In genomic region chr7:101244385-101245146, GRCh38 we compare ENCODE assay signal across 8 cellular contexts. TPM values are rescaled to one million over a fixed set of nuclear protein-coding genes. Genes with fewer than 3 reads are reported as not detected.
A peak's percentile ranks its signal among the peaks of the same experiment; 100 is the strongest.
DNase-seq lines count a peak whose midpoint lies in the region; ATAC-seq and TF ChIP-seq lines count a peak whose summit lies in the region.

TSS of gene FIS1 (minus strand) at chr7:101245081. CDS start at chr7:101245004, 77 bp downstream.

- H3K4me1 ChIP-seq in CD4-positive, CD25-positive, alpha-beta regulatory T cell (ENCODE audit: control insufficient read depth, insufficient read depth, low read length, poor library complexity, severe bottlenecking): peaks cover 25% of the 10 kb centered on the region

- ATAC-seq in CD4-positive, CD25-positive, alpha-beta regulatory T cell (ENCODE audit: low read depth in 2 of 2): peak; percentile 96 to 97
- ATAC-seq in GM19395 (IDR thresholded peaks at IDR 0.05; ENCODE audit: unreplicated experiment): peak; percentile 94
- peak; percentile 75 for ATAC-seq in HG03565 (IDR thresholded peaks at IDR 0.05; ENCODE audit: unreplicated experiment)

- 0% methylated on average over 26 to 29 of the region's 45 CpGs for WGBS in lower leg skin, 2 donors

- peak within 1 kb of the TSS; percentile 98 for H3K27ac Mint-ChIP-seq in CD4-positive, CD25-positive, alpha-beta regulatory T cell

- peaks cover 10% of the 10 kb centered on the region for H3K36me3 Mint-ChIP-seq in CD4-positive, CD25-positive, alpha-beta regulatory T cell

- intact Hi-C loops in lower leg skin (cut with DNase I; ENCODE audit: low total_unique reads): no loop called here

- no peaks in the 10 kb centered on the region for H3K9me3 ChIP-seq in CD4-positive, CD25-positive, alpha-beta regulatory T cell (ENCODE audit: control insufficient read depth in 2 of 2, low read length in 2 of 2)

- no peaks in the 10 kb centered on the region for H3K27me3 Mint-ChIP-seq in CD4-positive, CD25-positive, alpha-beta regulatory T cell

- no peak for TF ChIP-seq POLR2A in lower leg skin (IDR thresholded peaks at IDR 0.05)

- peak within 1 kb of the TSS; percentile 94 for H3K4me3 ChIP-seq in CD4-positive, CD25-positive, alpha-beta regulatory T cell (ENCODE audit: low read depth, low read length)
- H3K4me3 ChIP-seq in lower leg skin (ENCODE audit: low read depth, poor library complexity, severe bottlenecking): peak within 1 kb of the TSS; percentile 67

- peak within 1 kb of the TSS; percentile 92 to 99 (median 96) for H3K4me3 Mint-ChIP-seq in CD4-positive, CD25-positive, alpha-beta regulatory T cell

- peak within 1 kb of the TSS; percentile 91 for H3K27ac ChIP-seq in CD4-positive, CD25-positive, alpha-beta regulatory T cell (ENCODE audit: insufficient read depth, low read length, poor library complexity, severe bottlenecking)

- peaks cover 4 to 48% (median 17%) of the 10 kb centered on the region in 4 donors for H3K4me1 Mint-ChIP-seq in CD4-positive, CD25-positive, alpha-beta regulatory T cell

- no peak for TF ChIP-seq CTCF in lower leg skin (IDR thresholded peaks at IDR 0.05)

- peak; percentile 88 to 96 (median 95) for DNase-seq in CD4-positive, CD25-positive, alpha-beta regulatory T cell
- DNase-seq in NCI-H774 (lab: John Stamatoyannopoulos, UW) (peak; percentile 89), dermis microvascular lymphatic vessel endothelial cell (ENCODE audit: low read depth in 2 of 2) (peak; percentile 76 to 92), lower leg skin (ENCODE audit: low spot score in 2 of 2) (peak; percentile 90 to 98)
- DNase-seq in activated CD4-positive, alpha-beta T cell treated with anti-CD3 and anti-CD28 coated beads, Interleukin-2, amount 50 U/mL, for 48 hours: peak; percentile 94 to 95
- peak; percentile 89 to 94 for DNase-seq in stimulated activated CD4-positive, alpha-beta T cell treated with anti-CD3 and anti-CD28 coated beads, Interleukin-4, amount 100 ng/mL, for 48 hours (ENCODE audit: low read depth in 2 of 2)

- H3K36me3 ChIP-seq in CD4-positive, CD25-positive, alpha-beta regulatory T cell (ENCODE audit: control insufficient read depth, insufficient read depth, low read length): peaks cover 14% of the 10 kb centered on the region

- H3K27me3 ChIP-seq in CD4-positive, CD25-positive, alpha-beta regulatory T cell (ENCODE audit: control insufficient read depth, insufficient read depth, low read length): no peaks in the 10 kb centered on the region

- H3K9me3 Mint-ChIP-seq in CD4-positive, CD25-positive, alpha-beta regulatory T cell: no peaks in the 10 kb centered on the region

RNA-seq across cellular contexts. Expression of gene FIS1, which starts in this region (rescaled TPM):
- total RNA-seq in CD4-positive, CD25-positive, alpha-beta regulatory T cell: 105 TPM
- 100 to 1,000 TPM; 205 to 260 (median 227) TPM for polyA plus RNA-seq in CD4-positive, CD25-positive, alpha-beta regulatory T cell
- 162 and 217 TPM in 2 replicates for total RNA-seq in dermis microvascular lymphatic vessel endothelial cell
- total RNA-seq in lower leg skin: 100 to 1,000 TPM; 162 to 273 (median 213) TPM

Comparison
In these comparisons a context has a peak if more than half of its experiments do, and no peak if none do; other contexts are left out.
1. Peak in every context shown above with its lines: DNase-seq, ATAC-seq, H3K4me3 ChIP-seq and H3K27ac ChIP-seq.